36 cellular contexts compared by ENCODE assay signal in the genomic region with DNA sequence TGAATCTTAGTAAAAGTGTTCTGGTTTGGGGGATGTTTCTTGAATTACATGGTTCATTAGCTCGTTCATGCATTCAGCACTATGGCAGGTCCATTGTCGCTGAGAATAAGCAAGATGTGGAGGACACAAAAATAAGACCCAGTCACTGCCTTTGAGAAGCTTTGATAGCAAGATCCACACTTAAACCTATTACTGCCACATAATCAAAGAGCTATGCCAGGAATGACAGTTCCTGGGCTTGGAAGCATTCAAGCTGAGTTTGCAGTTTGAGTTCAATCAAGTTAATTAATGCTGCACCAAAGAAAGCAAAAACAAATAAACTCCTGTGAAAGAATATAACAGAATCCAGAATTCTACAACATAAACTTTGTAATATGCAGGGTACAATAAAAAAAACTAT.
"Had no signal": no experiment of that assay in that cellular context is flagged by ENCODE, and none has a peak within 500 bp of the region (broad histone marks: within the 10 kb centered on the region; RNA-seq: fewer than 3 reads in every experiment).

No MANE protein-coding gene starts in this region.

- H3K9ac ChIP-seq: KMS-11 had no signal

- H3K9me3 ChIP-seq: ascending aorta, SJCRH30 had no signal

- ATAC-seq: activated CD8-positive, alpha-beta memory T cell treated with anti-CD3 and anti-CD28 coated beads, Interleukin-2, amount 10 ng/mL, durations not matched to agents 7 days and 5 days; activated T-cell treated with anti-CD3 and anti-CD28 coated beads, Interleukin-2, amount 50 U/mL, for 72 hours; activated T-helper 17 cell treated with anti-CD3 and anti-CD28 coated beads, Interleukin-2, amount 50 U/mL, for 72 hours; Panc1 had no signal

- H3K27ac ChIP-seq: ascending aorta, KMS-11, SJCRH30, SK-N-MC, WERI-Rb-1 had no signal

- H3K27ac Mint-ChIP-seq: activated CD4-positive, alpha-beta memory T cell treated with anti-CD3 and anti-CD28 coated beads, Interleukin-2, amount 10 ng/mL, durations not matched to agents 7 days and 5 days; activated CD8-positive, alpha-beta memory T cell treated with anti-CD3 and anti-CD28 coated beads, Interleukin-2, amount 10 ng/mL, durations not matched to agents 7 days and 5 days; activated naive CD4-positive, alpha-beta T cell treated with anti-CD3 and anti-CD28 coated beads, Interleukin-2, amount 50 U/mL, for 24 hours; activated naive CD8-positive, alpha-beta T cell treated with anti-CD3 and anti-CD28 coated beads, Interleukin-2, amount 10 ng/mL, durations not matched to agents 7 days and 5 days; activated T-cell treated with anti-CD3 and anti-CD28 coated beads, Interleukin-2, amount 50 U/mL, for 72 hours; activated T-helper 17 cell treated with anti-CD3 and anti-CD28 coated beads, Interleukin-2, amount 50 U/mL, for 72 hours; brain had no signal

- H3K36me3 Mint-ChIP-seq: activated CD8-positive, alpha-beta memory T cell treated with anti-CD3 and anti-CD28 coated beads, Interleukin-2, amount 10 ng/mL, durations not matched to agents 7 days and 5 days; activated naive CD4-positive, alpha-beta T cell treated with anti-CD3 and anti-CD28 coated beads, Interleukin-2, amount 50 U/mL, for 24 hours; activated naive CD8-positive, alpha-beta T cell treated with anti-CD3 and anti-CD28 coated beads, Interleukin-2, amount 10 ng/mL, durations not matched to agents 7 days and 5 days had no signal

- H3K27me3 Mint-ChIP-seq: activated naive CD4-positive, alpha-beta T cell treated with anti-CD3 and anti-CD28 coated beads, Interleukin-2, amount 50 U/mL, for 24 hours had no signal

- H3K4me3 Mint-ChIP-seq: activated CD4-positive, alpha-beta memory T cell treated with anti-CD3 and anti-CD28 coated beads, Interleukin-2, amount 10 ng/mL, durations not matched to agents 7 days and 5 days; activated CD8-positive, alpha-beta memory T cell treated with anti-CD3 and anti-CD28 coated beads, Interleukin-2, amount 10 ng/mL, durations not matched to agents 7 days and 5 days; activated naive CD4-positive, alpha-beta T cell treated with anti-CD3 and anti-CD28 coated beads, Interleukin-2, amount 50 U/mL, for 24 hours; activated naive CD8-positive, alpha-beta T cell treated with anti-CD3 and anti-CD28 coated beads, Interleukin-2, amount 10 ng/mL, durations not matched to agents 7 days and 5 days; activated T-cell treated with anti-CD3 and anti-CD28 coated beads, Interleukin-2, amount 50 U/mL, for 72 hours; activated T-helper 17 cell treated with anti-CD3 and anti-CD28 coated beads, Interleukin-2, amount 50 U/mL, for 72 hours; brain had no signal

- H3K27me3 ChIP-seq: ascending aorta, SJCRH30 had no signal

- H3K4me1 Mint-ChIP-seq: activated CD4-positive, alpha-beta memory T cell treated with anti-CD3 and anti-CD28 coated beads, Interleukin-2, amount 10 ng/mL, durations not matched to agents 7 days and 5 days; activated CD8-positive, alpha-beta memory T cell treated with anti-CD3 and anti-CD28 coated beads, Interleukin-2, amount 10 ng/mL, durations not matched to agents 7 days and 5 days; activated naive CD4-positive, alpha-beta T cell treated with anti-CD3 and anti-CD28 coated beads, Interleukin-2, amount 50 U/mL, for 24 hours; activated naive CD8-positive, alpha-beta T cell treated with anti-CD3 and anti-CD28 coated beads, Interleukin-2, amount 10 ng/mL, durations not matched to agents 7 days and 5 days; activated T-helper 17 cell treated with anti-CD3 and anti-CD28 coated beads, Interleukin-2, amount 50 U/mL, for 72 hours had no signal

- H3K4me3 ChIP-seq: ascending aorta, SJCRH30, SK-N-MC had no signal

- H3K36me3 ChIP-seq: ascending aorta, SJCRH30, WERI-Rb-1 had no signal

- DNase-seq: activated CD4-positive, alpha-beta memory T cell treated with anti-CD3 and anti-CD28 coated beads, Interleukin-2, amount 10 ng/mL, durations not matched to agents 7 days and 5 days; activated CD4-positive, alpha-beta T cell treated with anti-CD3 and anti-CD28 coated beads for 1 hour; activated CD4-positive, alpha-beta T cell treated with anti-CD3 and anti-CD28 coated beads for 48 hours; activated CD4-positive, CD25-positive, alpha-beta regulatory T cell; activated CD8-positive, alpha-beta memory T cell treated with anti-CD3 and anti-CD28 coated beads for 24 hours; activated CD8-positive, alpha-beta memory T cell treated with anti-CD3 and anti-CD28 coated beads, Interleukin-2, amount 10 ng/mL, durations not matched to agents 7 days and 5 days; activated CD8-positive, alpha-beta memory T cell treated with anti-CD3 and anti-CD28 coated beads, Interleukin-2, amount 50 U/mL, for 48 hours; activated effector memory CD4-positive, alpha-beta T cell treated with anti-CD3 and anti-CD28 coated beads, Interleukin-2, amount 50 U/mL, for 16 hours; activated naive CD4-positive, alpha-beta T cell; activated naive CD8-positive, alpha-beta T cell treated with anti-CD3 and anti-CD28 coated beads, Interleukin-2, amount 10 ng/mL, durations not matched to agents 7 days and 5 days; activated T-cell treated with anti-CD3 and anti-CD28 coated beads, Interleukin-2, amount 50 U/mL, for 72 hours; amygdala; MM.1S; MV-4-11; NCI-H1092; NCI-H1436 treated with DMSO at 0.1 percent for 48 hours; NCI-H1694 treated with DMSO at 0.1 percent for 48 hours; NCI-H2029 treated with DMSO at 0.1 percent for 48 hours; NCI-H2107; NCI-H2171; NCI-H2227 treated with DMSO at 0.1 percent for 48 hours; NCI-H446; NCI-H510A treated with DMSO at 0.1 percent for 48 hours; NCI-H526 treated with DMSO at 0.1 percent for 48 hours; NCI-H774; SHP77; SJCRH30; T1000; WERI-Rb-1 had no signal

- H3K9me3 Mint-ChIP-seq: activated CD4-positive, alpha-beta memory T cell treated with anti-CD3 and anti-CD28 coated beads, Interleukin-2, amount 10 ng/mL, durations not matched to agents 7 days and 5 days; activated naive CD4-positive, alpha-beta T cell treated with anti-CD3 and anti-CD28 coated beads, Interleukin-2, amount 50 U/mL, for 24 hours; activated naive CD8-positive, alpha-beta T cell treated with anti-CD3 and anti-CD28 coated beads, Interleukin-2, amount 10 ng/mL, durations not matched to agents 7 days and 5 days; activated T-cell treated with anti-CD3 and anti-CD28 coated beads, Interleukin-2, amount 50 U/mL, for 72 hours; activated T-helper 17 cell treated with anti-CD3 and anti-CD28 coated beads, Interleukin-2, amount 50 U/mL, for 72 hours had no signal

- H3K4me2 ChIP-seq: KMS-11 had no signal
